In the genomic region with DNA sequence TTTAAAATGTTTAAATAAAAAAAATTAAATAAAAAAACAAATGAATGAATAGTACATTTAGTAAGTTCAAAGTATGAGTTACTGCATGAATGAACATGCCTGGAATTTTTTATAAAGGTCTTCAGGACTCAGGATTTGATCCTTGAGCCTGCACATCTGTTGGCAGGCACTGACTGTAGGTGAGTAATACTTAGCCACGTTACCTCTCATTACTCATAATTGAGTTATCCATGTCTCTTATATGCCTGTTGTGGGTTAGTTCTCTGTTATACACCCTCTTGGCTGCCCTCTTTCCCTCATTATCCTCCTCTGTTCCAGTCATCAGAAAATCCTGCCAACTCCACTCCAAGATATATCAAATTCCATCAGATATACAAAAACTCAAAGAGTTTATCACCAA, we compare ENCODE assay signal across 1 cellular context.
TF ChIP-seq lines count a peak whose summit lies in the region.

No MANE protein-coding gene starts in this region.

TF ChIP-seq in IMR-90, 13 proteins besides CTCF, POLR2A, EP300 and RAD21:
- TF ChIP-seq FOS (IDR thresholded peaks at IDR 0.05; ENCODE audit: low read depth, low read length) (no peak), CEBPB (IDR thresholded peaks at IDR 0.05; ENCODE audit: low read depth, low read length) (no peak), MAFK (IDR thresholded peaks at IDR 0.05; ENCODE audit: low read depth, low read length) (no peak)
- TF ChIP-seq, protein P1, sequence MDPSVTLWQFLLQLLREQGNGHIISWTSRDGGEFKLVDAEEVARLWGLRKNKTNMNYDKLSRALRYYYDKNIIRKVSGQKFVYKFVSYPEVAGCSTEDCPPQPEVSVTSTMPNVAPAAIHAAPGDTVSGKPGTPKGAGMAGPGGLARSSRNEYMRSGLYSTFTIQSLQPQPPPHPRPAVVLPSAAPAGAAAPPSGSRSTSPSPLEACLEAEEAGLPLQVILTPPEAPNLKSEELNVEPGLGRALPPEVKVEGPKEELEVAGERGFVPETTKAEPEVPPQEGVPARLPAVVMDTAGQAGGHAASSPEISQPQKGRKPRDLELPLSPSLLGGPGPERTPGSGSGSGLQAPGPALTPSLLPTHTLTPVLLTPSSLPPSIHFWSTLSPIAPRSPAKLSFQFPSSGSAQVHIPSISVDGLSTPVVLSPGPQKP (IDR thresholded peaks at IDR 0.05; ENCODE audit: borderline replicate concordance, low read depth, low read length) = no peak
